25 cellular contexts compared by ENCODE assay signal in the genomic region with DNA sequence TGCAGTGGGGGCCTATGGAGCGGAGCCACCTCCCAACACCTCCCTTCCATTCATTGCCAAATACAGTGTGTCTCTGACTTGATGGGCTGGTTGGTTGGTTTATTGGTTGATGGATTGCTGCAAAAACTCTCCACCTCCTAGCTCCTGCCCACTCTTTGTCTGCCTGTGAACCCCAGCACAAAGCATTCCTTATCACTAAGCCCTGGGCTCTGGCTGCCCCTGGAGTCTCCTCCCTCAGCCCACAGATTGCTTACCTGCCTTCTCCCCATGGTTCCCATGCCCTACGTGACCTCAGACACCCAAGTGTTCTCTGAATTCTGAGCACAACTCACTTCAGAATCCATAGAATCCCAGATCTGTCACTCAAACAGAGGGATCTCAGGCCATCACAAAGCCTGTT.
DNase-seq lines count a peak whose midpoint lies in the region; ATAC-seq, FAIRE-seq and TF ChIP-seq lines count a peak whose summit lies in the region.
"Had no signal": no experiment of that assay in that cellular context is flagged by ENCODE, and none has a peak within 500 bp of the region (broad histone marks: within the 10 kb centered on the region; RNA-seq: fewer than 3 reads in every experiment).

No MANE protein-coding gene starts in this region.

- no peak for TF ChIP-seq CTCF in A549 (IDR thresholded peaks at IDR 0.05)
- no peak for TF ChIP-seq CTCF in gastroesophageal sphincter (IDR thresholded peaks at IDR 0.05)
- TF ChIP-seq CTCF in neural progenitor cell (IDR thresholded peaks at IDR 0.05) = no peak
- TF ChIP-seq CTCF in D721Med (IDR thresholded peaks at IDR 0.05; ENCODE audit: insufficient read depth, missing control alignments) = no peak
- no peak for TF ChIP-seq CTCF in transverse colon (IDR thresholded peaks at IDR 0.05)
- no peak for TF ChIP-seq CTCF in lower lobe of right lung (IDR thresholded peaks at IDR 0.05)

- no peaks in the 10 kb centered on the region for H3K79me2 ChIP-seq in neural progenitor cell (ENCODE audit: low read depth)

- ATAC-seq in A549 (no peak), gastroesophageal sphincter (no peak), lower lobe of right lung (no peak)
- ATAC-seq: GM12878 had no signal

- TF ChIP-seq EP300 in A549 (IDR thresholded peaks at IDR 0.05) = no peak
- TF ChIP-seq EP300 in gastroesophageal sphincter (IDR thresholded peaks at IDR 0.05) = no peak
- TF ChIP-seq EP300 in transverse colon (IDR thresholded peaks at IDR 0.05; ENCODE audit: low read depth) = no peak

- no peak overlapping the region for H2AFZ ChIP-seq in neural progenitor cell (replicated peaks)

- TF ChIP-seq RAD21 in A549 (conservative IDR thresholded peaks at IDR 0.05 in 1 of 2, IDR thresholded peaks at IDR 0.05 in 1 of 2) = no peak

- H3K27me3 ChIP-seq in gastroesophageal sphincter (no peaks in the 10 kb centered on the region), neural progenitor cell (no peaks in the 10 kb centered on the region), transverse colon (no peaks in the 10 kb centered on the region), lower lobe of right lung (ENCODE audit: low read depth) (no peaks in the 10 kb centered on the region)
- H3K27me3 ChIP-seq: Peyer's patch, SJCRH30 had no signal

- no peak overlapping the region for H3K9ac ChIP-seq in neural progenitor cell
- H3K9ac ChIP-seq: KMS-11 had no signal

- no peaks in the 10 kb centered on the region for H3K9me3 Mint-ChIP-seq in neural progenitor cell

- H4K20me1 ChIP-seq in neural progenitor cell (ENCODE audit: low read depth) = no peaks in the 10 kb centered on the region

- H3K9me3 ChIP-seq in A549 (no peaks in the 10 kb centered on the region), gastroesophageal sphincter (no peaks in the 10 kb centered on the region), neural progenitor cell (ENCODE audit: low read depth) (no peaks in the 10 kb centered on the region), transverse colon (no peaks in the 10 kb centered on the region), lower lobe of right lung (no peaks in the 10 kb centered on the region)
- H3K9me3 ChIP-seq: Peyer's patch, SJCRH30 had no signal

- DNase-seq in A549 (ENCODE audit: low read depth in 1 of 2, low spot score in 1 of 2) = no peak
- DNase-seq in NCI-H226 = peak; percentile 54
- peak; percentile 55 for DNase-seq in neural progenitor cell (ENCODE audit: low spot score)
- no peak for DNase-seq in D721Med (ENCODE audit: insufficient read length, low spot score)
- no peak for DNase-seq in NOMO-1 (lab: John Stamatoyannopoulos, UW; ENCODE audit: unreplicated experiment in 2 of 2)
- no peak for DNase-seq in transverse colon
- no peak for DNase-seq in lower lobe of right lung
- DNase-seq: DMS 273 treated with DMSO at 0.1 percent for 48 hours; DMS79 treated with DMSO at 0.1 percent for 48 hours; GOT3; IMR-90; NCI-H1092 treated with DMSO at 0.1 percent for 48 hours; NCI-H1436 treated with DMSO at 0.1 percent for 48 hours; NCI-H2029; NCI-H2227 treated with DMSO at 0.1 percent for 48 hours; NCI-H524; NCI-H774; NK-92 treated with Interleukin-12 subunit alpha and Interleukin-12 subunit beta, amount 100 ng/mL, for 24 hours; Peyer's patch; SJCRH30 had no signal

- WGBS in A549 (ENCODE audit: missing lambda C conversion rate) = 97% methylated on average over 2 of the region's 2 CpGs
- 96 to 100% methylated on average over 2 of the region's 2 CpGs for WGBS in gastroesophageal sphincter (ENCODE audit: low coverage in 1 of 2), 2 donors
- 88% methylated on average over 2 of the region's 2 CpGs; no CpG with 5 or more reads in 1 of the 2 donors for WGBS in transverse colon (ENCODE audit: low coverage in 1 of 2), 2 donors

- POLR2A ChIA-PET in A549 (lab: Yijun Ruan, JAX) = interaction anchor here (0.6 kb wide), 1 partner anchor 162 kb away, joined by 4 read pairs; no protein-coding TSS in a partner anchor

- peak overlapping the region; percentile 55 for H3K27ac Mint-ChIP-seq in neural progenitor cell
- H3K27ac Mint-ChIP-seq: B cell had no signal

- no peak for TF ChIP-seq POLR2A in A549 (IDR thresholded peaks at IDR 0.05; ENCODE audit: low read length)
- no peak for TF ChIP-seq POLR2A in gastroesophageal sphincter (IDR thresholded peaks at IDR 0.05)
- no peak for TF ChIP-seq POLR2A in transverse colon (IDR thresholded peaks at IDR 0.05)

- FAIRE-seq in A549 (lab: Jason Lieb, UNC) (no peak), D721Med (lab: Jason Lieb, UNC) (no peak)
- FAIRE-seq: GM12878, HTR-8/SVneo had no signal

- CTCF ChIA-PET in A549 (lab: Yijun Ruan, JAX) = interaction anchor here (0.9 to 2.4 kb wide), 2 partner anchors 9 to 144 kb away, joined by 4 to 8 read pairs; no protein-coding TSS in a partner anchor

- H3K36me3 ChIP-seq in gastroesophageal sphincter (no peaks in the 10 kb centered on the region), neural progenitor cell (no peaks in the 10 kb centered on the region), transverse colon (no peaks in the 10 kb centered on the region), lower lobe of right lung (no peaks in the 10 kb centered on the region)
- H3K36me3 ChIP-seq: Peyer's patch, SJCRH30 had no signal

- H3F3A ChIP-seq in neural progenitor cell (ENCODE audit: low read depth) = no peaks in the 10 kb centered on the region

- in situ Hi-C loops in transverse colon (cut with MboI; ENCODE audit: low pct_ligation_motif_present in 1 of 4, low pct_unique_long_range_greater_than_20kb in 1 of 4, low sequenced_read_pairs in 3 of 4) = no loop called here

- intact Hi-C loops in transverse colon (cut with DNase I; ENCODE audit: low total_unique reads) (no loop called here), lower lobe of right lung (cut with DNase I) (no loop called here)

- H3K27ac ChIP-seq in A549 (peak overlapping the region; percentile 17 to 98; a peak in 5 of 6 replicates), gastroesophageal sphincter (peak overlapping the region in 3 of 4 donors; percentile 89 to 96 (median 94)), neural progenitor cell (no peak overlapping the region), transverse colon (no peak overlapping the region), lower lobe of right lung (no peak overlapping the region)
- H3K27ac ChIP-seq: KMS-11, Peyer's patch, SJCRH30 had no signal

- no peaks in the 10 kb centered on the region for H3K36me3 Mint-ChIP-seq in neural progenitor cell

- H3K27me3 Mint-ChIP-seq in neural progenitor cell (ENCODE audit: insufficient read depth, low read depth) = peaks cover 6% of the 10 kb centered on the region

- H3K4me3 Mint-ChIP-seq in neural progenitor cell = no peak overlapping the region
- H3K4me3 Mint-ChIP-seq: B cell had no signal

- peaks cover 59% of the 10 kb centered on the region for H3K4me1 Mint-ChIP-seq in neural progenitor cell
- H3K4me1 Mint-ChIP-seq: B cell had no signal

- peak overlapping the region; percentile 35; the same call in 2 of the 3 replicates for H3K4me2 ChIP-seq in A549
- H3K4me2 ChIP-seq in neural progenitor cell = peak overlapping the region; percentile 33
- H3K4me2 ChIP-seq: KMS-11 had no signal

- H3K4me3 ChIP-seq in A549 (no peak overlapping the region), gastroesophageal sphincter (no peak overlapping the region), neural progenitor cell (no peak overlapping the region), transverse colon (no peak overlapping the region), lower lobe of right lung (no peak overlapping the region)
- H3K4me3 ChIP-seq: GM12878, Peyer's patch, SJCRH30 had no signal

- H3K4me1 ChIP-seq in A549 (peaks cover 46% of the 10 kb centered on the region), gastroesophageal sphincter (peaks cover 10 to 92% (median 12%) of the 10 kb centered on the region in 3 donors), neural progenitor cell (peaks cover 36% of the 10 kb centered on the region), transverse colon (peaks cover 0 to 14% (median 4%) of the 10 kb centered on the region in 4 donors), lower lobe of right lung (no peaks in the 10 kb centered on the region)
- H3K4me1 ChIP-seq: Peyer's patch had no signal

TF ChIP-seq in A549, 52 proteins besides CTCF, POLR2A, EP300 and RAD21:
- no peak for TF ChIP-seq KDM5A (IDR thresholded peaks at IDR 0.05)
- no peak for TF ChIP-seq POLR2AphosphoS2 (conservative IDR thresholded peaks at IDR 0.05; ENCODE audit: low read length)
- TF ChIP-seq ZSCAN20 (CRISPR knock-in tag; IDR thresholded peaks at IDR 0.05) = no peak

Comparison
In these comparisons a context has a peak if more than half of its experiments do, and no peak if none do; other contexts are left out.
1. DNase-seq: peak in NCI-H226 (single experiment) and neural progenitor cell (single experiment); none in A549 (0 of 2), D721Med (single experiment), NOMO-1 (0 of 2), transverse colon (single experiment) and lower lobe of right lung (single experiment).
2. H3K27ac ChIP-seq: peak in A549 (2 of 2) and gastroesophageal sphincter (3 of 4); none in neural progenitor cell (single experiment), transverse colon (0 of 4) and lower lobe of right lung (single experiment).